ENCODE assay signal across 1 cellular context in the genomic region with DNA sequence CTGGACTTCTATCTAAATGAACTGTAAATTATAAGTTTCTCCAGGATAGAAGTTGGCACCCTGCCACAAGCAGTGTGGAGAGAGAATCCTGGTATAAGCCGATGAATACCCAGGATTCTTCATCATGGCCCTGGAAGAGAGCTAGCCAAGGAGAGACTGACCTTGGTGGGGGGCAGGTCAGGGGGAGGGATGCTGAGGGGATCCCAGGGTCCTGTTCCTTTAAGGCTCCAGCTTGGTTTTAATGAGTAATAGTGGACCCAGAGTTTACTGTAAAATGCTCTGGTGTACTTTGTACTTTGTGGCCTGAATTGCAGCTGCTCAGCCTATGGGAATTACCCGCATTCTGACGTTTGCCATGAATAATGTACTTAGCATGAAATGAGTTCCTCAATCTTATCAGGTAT.
TF ChIP-seq lines count a peak whose summit lies in the region.

No MANE protein-coding gene starts in this region.

TF ChIP-seq in HepG2, 621 proteins besides CTCF, POLR2A, EP300 and RAD21 (continued from another document and continues in another):
- TF ChIP-seq ZNF557 (CRISPR knock-in tag; IDR thresholded peaks at IDR 0.05), result no peak
- TF ChIP-seq HNRNPK (IDR thresholded peaks at IDR 0.05; ENCODE audit: low read depth, low read length, poor library complexity, severe bottlenecking), result no peak
- TF ChIP-seq EHMT2 (IDR thresholded peaks at IDR 0.05; ENCODE audit: borderline replicate concordance, low read depth, low read length), result no peak; the same call in 1 of the 2 replicates
- no peak for TF ChIP-seq BCL6 (CRISPR knock-in tag; IDR thresholded peaks at IDR 0.05)
- TF ChIP-seq SMYD3 (CRISPR knock-in tag; IDR thresholded peaks at IDR 0.05), result no peak
- no peak for TF ChIP-seq ZMYM3 (CRISPR knock-in tag; IDR thresholded peaks at IDR 0.05)
- no peak for TF ChIP-seq RCOR2 (CRISPR knock-in tag; IDR thresholded peaks at IDR 0.05)
- TF ChIP-seq ZNF598 (CRISPR knock-in tag; IDR thresholded peaks at IDR 0.05; ENCODE audit: borderline replicate concordance), result no peak
- no peak for TF ChIP-seq ZNF589 (CRISPR knock-in tag; conservative IDR thresholded peaks at IDR 0.05)
- no peak for TF ChIP-seq PHF8 (CRISPR knock-in tag; IDR thresholded peaks at IDR 0.05)
- no peak for TF ChIP-seq PITX1 (CRISPR knock-in tag; IDR thresholded peaks at IDR 0.05)
- TF ChIP-seq HMG20A (CRISPR knock-in tag; IDR thresholded peaks at IDR 0.05; ENCODE audit: borderline replicate concordance), result no peak
- TF ChIP-seq ZSCAN20 (CRISPR knock-in tag; IDR thresholded peaks at IDR 0.05; ENCODE audit: borderline replicate concordance), result no peak
- no peak for TF ChIP-seq ZBTB20 (CRISPR knock-in tag; IDR thresholded peaks at IDR 0.05; ENCODE audit: borderline replicate concordance, low read depth)
- TF ChIP-seq SOX6 (IDR thresholded peaks at IDR 0.05), result no peak
- TF ChIP-seq SOX6 (CRISPR knock-in tag; IDR thresholded peaks at IDR 0.05), result peak; percentile 56
- TF ChIP-seq ZNF318 (CRISPR knock-in tag; IDR thresholded peaks at IDR 0.05), result no peak
- no peak for TF ChIP-seq CENPX (CRISPR knock-in tag; IDR thresholded peaks at IDR 0.05)
- no peak for TF ChIP-seq HDAC1 (CRISPR knock-in tag; IDR thresholded peaks at IDR 0.05)
- TF ChIP-seq MIXL1 (CRISPR knock-in tag; IDR thresholded peaks at IDR 0.05), result 0 out of 2 replicates have a peak, but pooled peaks have one; percentile 24
- TF ChIP-seq ZNF263 (CRISPR knock-in tag; IDR thresholded peaks at IDR 0.05), result no peak
- no peak for TF ChIP-seq HOXD1 (CRISPR knock-in tag; IDR thresholded peaks at IDR 0.05)
- no peak for TF ChIP-seq MAFF (IDR thresholded peaks at IDR 0.05; ENCODE audit: low read depth, low read length)
- 0 out of 2 replicates have a peak, but pooled peaks have one; percentile 35 for TF ChIP-seq KAT8 (CRISPR knock-in tag; IDR thresholded peaks at IDR 0.05)
- peak; percentile 29; the same call in 1 of the 2 replicates for TF ChIP-seq SAP130 (CRISPR knock-in tag; IDR thresholded peaks at IDR 0.05; ENCODE audit: low read depth)
- TF ChIP-seq, protein P1, sequence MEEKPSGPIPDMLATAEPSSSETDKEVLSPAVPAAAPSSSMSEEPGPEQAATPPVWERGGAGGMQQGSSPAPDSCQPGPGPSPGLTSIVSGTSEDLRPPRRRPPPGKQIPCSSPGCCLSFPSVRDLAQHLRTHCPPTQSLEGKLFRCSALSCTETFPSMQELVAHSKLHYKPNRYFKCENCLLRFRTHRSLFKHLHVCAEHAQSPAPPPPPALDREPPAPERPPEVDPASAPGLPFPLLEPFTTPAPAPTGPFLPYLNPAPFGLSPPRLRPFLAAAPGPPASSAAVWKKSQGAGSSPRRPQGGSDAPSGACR (CRISPR knock-in tag; IDR thresholded peaks at IDR 0.05), result no peak
- TF ChIP-seq, protein P2, sequence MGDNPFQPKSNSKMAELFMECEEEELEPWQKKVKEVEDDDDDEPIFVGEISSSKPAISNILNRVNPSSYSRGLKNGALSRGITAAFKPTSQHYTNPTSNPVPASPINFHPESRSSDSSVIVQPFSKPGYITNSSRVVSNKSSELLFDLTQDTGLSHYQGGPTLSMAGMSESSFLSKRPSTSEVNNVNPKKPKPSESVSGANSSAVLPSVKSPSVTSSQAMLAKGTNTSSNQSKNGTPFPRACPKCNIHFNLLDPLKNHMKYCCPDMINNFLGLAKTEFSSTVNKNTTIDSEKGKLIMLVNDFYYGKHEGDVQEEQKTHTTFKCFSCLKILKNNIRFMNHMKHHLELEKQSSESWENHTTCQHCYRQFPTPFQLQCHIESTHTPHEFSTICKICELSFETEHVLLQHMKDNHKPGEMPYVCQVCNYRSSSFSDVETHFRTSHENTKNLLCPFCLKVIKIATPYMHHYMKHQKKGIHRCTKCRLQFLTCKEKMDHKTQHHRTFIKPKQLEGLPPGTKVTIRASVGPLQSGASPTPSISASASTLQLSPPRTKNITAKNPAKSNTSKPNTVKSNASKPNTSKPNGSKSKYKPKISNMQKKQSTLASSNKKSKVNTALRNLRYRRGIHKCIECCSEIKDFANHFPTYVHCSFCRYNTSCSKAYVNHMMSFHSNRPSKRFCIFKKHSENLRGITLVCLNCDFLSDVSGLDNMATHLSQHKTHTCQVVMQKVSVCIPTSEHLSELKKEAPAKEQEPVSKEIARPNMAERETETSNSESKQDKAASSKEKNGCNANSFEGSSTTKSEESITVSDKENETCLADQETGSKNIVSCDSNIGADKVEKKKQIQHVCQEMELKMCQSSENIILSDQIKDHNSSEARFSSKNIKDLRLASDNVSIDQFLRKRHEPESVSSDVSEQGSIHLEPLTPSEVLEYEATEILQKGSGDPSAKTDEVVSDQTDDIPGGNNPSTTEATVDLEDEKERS (CRISPR knock-in tag; IDR thresholded peaks at IDR 0.05), result no peak
- TF ChIP-seq TOE1 (CRISPR knock-in tag; IDR thresholded peaks at IDR 0.05), result no peak
- TF ChIP-seq ZNF121 (CRISPR knock-in tag; IDR thresholded peaks at IDR 0.05), result no peak
- TF ChIP-seq NCOA2 (CRISPR knock-in tag; IDR thresholded peaks at IDR 0.05), result peak; percentile 54
- TF ChIP-seq CCAR2 (optimal IDR thresholded peaks at IDR 0.05; ENCODE audit: low read depth, low read length), result no peak
- no peak for TF ChIP-seq ARNT (IDR thresholded peaks at IDR 0.05)
- TF ChIP-seq GMEB1 (CRISPR knock-in tag; IDR thresholded peaks at IDR 0.05; ENCODE audit: borderline replicate concordance), result no peak
- no peak for TF ChIP-seq TMF1 (CRISPR knock-in tag; IDR thresholded peaks at IDR 0.05; ENCODE audit: low read depth)
- no peak for TF ChIP-seq SMARCC2 (IDR thresholded peaks at IDR 0.05)
- TF ChIP-seq CHCHD3 (CRISPR knock-in tag; IDR thresholded peaks at IDR 0.05), result no peak
- TF ChIP-seq, protein P3, sequence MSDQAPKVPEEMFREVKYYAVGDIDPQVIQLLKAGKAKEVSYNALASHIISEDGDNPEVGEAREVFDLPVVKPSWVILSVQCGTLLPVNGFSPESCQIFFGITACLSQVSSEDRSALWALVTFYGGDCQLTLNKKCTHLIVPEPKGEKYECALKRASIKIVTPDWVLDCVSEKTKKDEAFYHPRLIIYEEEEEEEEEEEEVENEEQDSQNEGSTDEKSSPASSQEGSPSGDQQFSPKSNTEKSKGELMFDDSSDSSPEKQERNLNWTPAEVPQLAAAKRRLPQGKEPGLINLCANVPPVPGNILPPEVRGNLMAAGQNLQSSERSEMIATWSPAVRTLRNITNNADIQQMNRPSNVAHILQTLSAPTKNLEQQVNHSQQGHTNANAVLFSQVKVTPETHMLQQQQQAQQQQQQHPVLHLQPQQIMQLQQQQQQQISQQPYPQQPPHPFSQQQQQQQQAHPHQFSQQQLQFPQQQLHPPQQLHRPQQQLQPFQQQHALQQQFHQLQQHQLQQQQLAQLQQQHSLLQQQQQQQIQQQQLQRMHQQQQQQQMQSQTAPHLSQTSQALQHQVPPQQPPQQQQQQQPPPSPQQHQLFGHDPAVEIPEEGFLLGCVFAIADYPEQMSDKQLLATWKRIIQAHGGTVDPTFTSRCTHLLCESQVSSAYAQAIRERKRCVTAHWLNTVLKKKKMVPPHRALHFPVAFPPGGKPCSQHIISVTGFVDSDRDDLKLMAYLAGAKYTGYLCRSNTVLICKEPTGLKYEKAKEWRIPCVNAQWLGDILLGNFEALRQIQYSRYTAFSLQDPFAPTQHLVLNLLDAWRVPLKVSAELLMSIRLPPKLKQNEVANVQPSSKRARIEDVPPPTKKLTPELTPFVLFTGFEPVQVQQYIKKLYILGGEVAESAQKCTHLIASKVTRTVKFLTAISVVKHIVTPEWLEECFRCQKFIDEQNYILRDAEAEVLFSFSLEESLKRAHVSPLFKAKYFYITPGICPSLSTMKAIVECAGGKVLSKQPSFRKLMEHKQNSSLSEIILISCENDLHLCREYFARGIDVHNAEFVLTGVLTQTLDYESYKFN (CRISPR knock-in tag; conservative IDR thresholded peaks at IDR 0.05), result 0 out of 2 replicates have a peak, but pooled peaks have one; percentile 24
- TF ChIP-seq MEIS1 (CRISPR knock-in tag; IDR thresholded peaks at IDR 0.05; ENCODE audit: borderline replicate concordance), result no peak
- TF ChIP-seq CEBPG (CRISPR knock-in tag; IDR thresholded peaks at IDR 0.05), result 0 out of 2 replicates have a peak, but pooled peaks have one; percentile 26
- TF ChIP-seq, protein P4, sequence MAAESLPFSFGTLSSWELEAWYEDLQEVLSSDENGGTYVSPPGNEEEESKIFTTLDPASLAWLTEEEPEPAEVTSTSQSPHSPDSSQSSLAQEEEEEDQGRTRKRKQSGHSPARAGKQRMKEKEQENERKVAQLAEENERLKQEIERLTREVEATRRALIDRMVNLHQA (CRISPR knock-in tag; IDR thresholded peaks at IDR 0.05), result no peak
- no peak for TF ChIP-seq ZNF275 (CRISPR knock-in tag; IDR thresholded peaks at IDR 0.05; ENCODE audit: borderline replicate concordance)
- no peak for TF ChIP-seq ZNF234 (CRISPR knock-in tag; conservative IDR thresholded peaks at IDR 0.05)
- no peak for TF ChIP-seq POLR2G (IDR thresholded peaks at IDR 0.05; ENCODE audit: low read depth, low read length)
- TF ChIP-seq SP1 (IDR thresholded peaks at IDR 0.05), result no peak
- no peak for TF ChIP-seq SP1 (CRISPR knock-in tag; IDR thresholded peaks at IDR 0.05)
- TF ChIP-seq ZSCAN30 (CRISPR knock-in tag; IDR thresholded peaks at IDR 0.05), result no peak
- TF ChIP-seq ZNF777 (CRISPR knock-in tag; IDR thresholded peaks at IDR 0.05), result no peak
- no peak for TF ChIP-seq ZKSCAN1 (IDR thresholded peaks at IDR 0.05; ENCODE audit: low read length)
